In the genomic region with DNA sequence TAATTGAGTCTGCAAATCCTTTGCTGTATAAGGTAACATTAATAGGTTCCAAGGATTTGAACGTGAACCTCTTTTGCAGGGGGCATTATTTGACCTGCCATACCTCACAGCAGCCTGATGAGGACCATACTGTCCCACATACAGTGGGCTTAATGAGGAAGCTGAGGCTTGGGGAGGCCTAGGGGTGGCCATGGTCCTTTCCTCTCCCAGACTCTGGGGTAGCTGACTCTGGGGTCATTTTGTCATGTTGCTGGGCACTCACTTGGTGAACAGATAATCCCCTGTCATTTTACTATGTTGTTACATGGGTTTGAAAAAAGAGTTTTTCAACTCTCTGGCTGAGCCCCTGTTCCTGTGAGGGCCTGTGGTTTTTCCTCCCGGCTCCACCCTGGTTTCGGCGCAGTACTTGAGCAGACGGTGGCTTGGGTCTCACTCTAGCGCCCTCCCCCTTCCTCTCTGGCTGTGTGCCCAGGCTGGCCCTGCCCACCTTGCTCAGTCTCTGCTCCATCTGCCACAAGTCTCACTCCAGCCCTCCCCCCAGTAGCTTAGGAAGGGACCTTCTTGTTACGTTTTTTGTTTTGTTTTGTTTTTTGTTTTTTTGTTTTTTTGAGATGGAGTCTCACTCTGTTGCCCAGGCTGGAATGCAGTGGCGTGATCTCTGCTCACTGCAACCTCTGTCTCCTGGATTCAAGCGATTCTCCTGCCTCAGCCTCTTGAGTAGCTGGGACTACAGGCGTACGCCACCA, we compare ENCODE assay signal across 8 cellular contexts. TPM values are rescaled to one million over a fixed set of nuclear protein-coding genes. Genes with fewer than 3 reads are reported as not detected.
A peak's percentile ranks its signal among the peaks of the same experiment; 100 is the strongest.
DNase-seq lines count a peak whose midpoint lies in the region; ATAC-seq, FAIRE-seq and TF ChIP-seq lines count a peak whose summit lies in the region.

No MANE protein-coding gene starts in this region.

- RAD21 ChIA-PET in GM12878 (lab: Charles Lee; ENCODE audit: unreplicated experiment) = interaction anchor here (0.9 to 11.0 kb wide), 7 partner anchors 10 to 53 kb away, joined by 3 to 200 read pairs (median 51); no protein-coding TSS in a partner anchor

- ATAC-seq in GM21619 (IDR thresholded peaks at IDR 0.05; ENCODE audit: unreplicated experiment) (peak; percentile 30), GM12878 (peak; percentile 58)

- in situ Hi-C loops in GM12878 (cut with MboI) = no loop called here

- H3K27me3 Mint-ChIP-seq in CD8-positive, alpha-beta memory T cell = peaks cover 0 to 4% of the 10 kb centered on the region in 2 donors

- peaks cover 0 to 2% (median 0%) of the 10 kb centered on the region in 5 donors for H3K9me3 Mint-ChIP-seq in CD8-positive, alpha-beta memory T cell

- H3K9me3 ChIP-seq in CD8-positive, alpha-beta memory T cell (ENCODE audit: low read length) = no peaks in the 10 kb centered on the region
- no peaks in the 10 kb centered on the region for H3K9me3 ChIP-seq in SU-DHL-6 (ENCODE audit: insufficient read depth, low read length)
- no peaks in the 10 kb centered on the region for H3K9me3 ChIP-seq in GM12878 (replicated peaks; ENCODE audit: control insufficient read depth, insufficient read depth, low read length)
- no peaks in the 10 kb centered on the region for H3K9me3 ChIP-seq in stomach smooth muscle (ENCODE audit: control insufficient read depth in 2 of 2, low read length in 2 of 2)

- H3K27ac ChIP-seq in CD8-positive, alpha-beta memory T cell (ENCODE audit: low read depth, low read length) = peak overlapping the region; percentile 60
- peak overlapping the region; percentile 67 for H3K27ac ChIP-seq in SU-DHL-6 (ENCODE audit: low read depth, low read length)
- H3K27ac ChIP-seq in GM12878 (ENCODE audit: control insufficient read depth, insufficient read depth) = peak overlapping the region; percentile 99
- peak overlapping the region; percentile 24 for H3K27ac ChIP-seq in stomach smooth muscle (ENCODE audit: low read length)

- 0 out of 2 replicates have a peak, but pooled peaks have one; percentile 1 for TF ChIP-seq RAD21 in GM12878 (IDR thresholded peaks at IDR 0.05; ENCODE audit: insufficient read depth, low read depth, low read length)

- H3K9ac ChIP-seq in SU-DHL-6 (ENCODE audit: low read length) (0 out of 2 replicates have a peak overlapping the region, but pooled peaks have one; percentile 5), GM12878 (ENCODE audit: control insufficient read depth, insufficient read depth, low read length) (peak overlapping the region; percentile 91), stomach smooth muscle (ENCODE audit: low read length in 2 of 2) (no peak overlapping the region)

- H3K4me1 ChIP-seq in CD8-positive, alpha-beta memory T cell (ENCODE audit: insufficient read depth, low read length) = peaks cover 92% of the 10 kb centered on the region
- H3K4me1 ChIP-seq in GM12878 (ENCODE audit: control insufficient read depth, insufficient read depth, low read length) = peaks cover 83% of the 10 kb centered on the region
- H3K4me1 ChIP-seq in stomach smooth muscle (ENCODE audit: control insufficient read depth, insufficient read depth, low read length) = peaks cover 34% of the 10 kb centered on the region

- H2AFZ ChIP-seq in SU-DHL-6 (ENCODE audit: low read depth, low read length, severe bottlenecking) (no peak overlapping the region), GM12878 (ENCODE audit: control insufficient read depth, low read depth, low read length) (no peak overlapping the region)

- POLR2A ChIA-PET in CD8-positive, alpha-beta memory T cell (lab: Charles Lee) = interaction anchor here (0.9 to 2.9 kb wide), 8 partner anchors 9 to 266 kb away, joined by 3 to 30 read pairs (median 4); a partner anchor contains a TSS
- POLR2A ChIA-PET in GM12878 (lab: Charles Lee) = interaction anchor here (0.6 to 27.0 kb wide), 4 partner anchors 12 to 184 kb away, joined by 4 to 545 read pairs (median 138); no protein-coding TSS in a partner anchor

- peak; percentile 39; the same call in 1 of the 2 replicates for TF ChIP-seq POLR2A in GM12878 (IDR thresholded peaks at IDR 0.05; ENCODE audit: low read depth, low read length)

- H3K36me3 ChIP-seq in CD8-positive, alpha-beta memory T cell (ENCODE audit: insufficient read depth, low read length) = no peaks in the 10 kb centered on the region
- no peaks in the 10 kb centered on the region for H3K36me3 ChIP-seq in SU-DHL-6 (ENCODE audit: low read length)
- peaks cover 2 to 15% of the 10 kb centered on the region in 2 experiments; a peak in 3 of 4 replicates for H3K36me3 ChIP-seq in GM12878 (ENCODE audit: control insufficient read depth in 2 of 2, insufficient read depth in 2 of 2, low read length in 1 of 2)
- H3K36me3 ChIP-seq in stomach smooth muscle (ENCODE audit: control insufficient read depth in 2 of 2, insufficient read depth in 2 of 2, low read length in 2 of 2) = peaks cover 0 to 2% of the 10 kb centered on the region in 2 donors

- H3K4me3 Mint-ChIP-seq in CD8-positive, alpha-beta memory T cell = peak overlapping the region; percentile 70 to 92 (median 85)

- H3K4me1 Mint-ChIP-seq in CD8-positive, alpha-beta memory T cell = peaks cover 83 to 94% (median 93%) of the 10 kb centered on the region in 3 donors

- H3F3A ChIP-seq in SU-DHL-6 (ENCODE audit: insufficient read depth) = 0 out of 2 replicates have a peak, but pooled peaks cover 8% of the 10 kb centered on the region

- H3K9me2 ChIP-seq in SU-DHL-6 (replicated peaks; ENCODE audit: insufficient read depth, low read length) = no peaks in the 10 kb centered on the region

- peak; percentile 49 to 59; a peak in 2 of 4 replicates for TF ChIP-seq EP300 in GM12878 (IDR thresholded peaks at IDR 0.05; ENCODE audit: borderline replicate concordance in 1 of 2, control insufficient read depth in 1 of 2, low read depth in 2 of 2, low read length in 2 of 2)

- peak; percentile 69 to 91 (median 86) for DNase-seq in CD8-positive, alpha-beta memory T cell
- DNase-seq in NCI-H1105 treated with DMSO at 0.1 percent for 48 hours (lab: John Stamatoyannopoulos, UW) = peak; percentile 81
- peak; percentile 91 for DNase-seq in GM12878 (ENCODE audit: low read depth, low spot score)
- DNase-seq in lung microvascular endothelial cell (ENCODE audit: low read depth in 2 of 2) = peak; percentile 72 to 88
- no peak for DNase-seq in putamen (ENCODE audit: low spot score)

- FAIRE-seq in GM12878 (lab: Jason Lieb, UNC) = no peak

- CTCF ChIA-PET in CD8-positive, alpha-beta memory T cell (lab: Charles Lee) = interaction anchor here (0.9 to 6.5 kb wide), 11 partner anchors 8 to 73 kb away, joined by 3 to 48 read pairs (median 5); no protein-coding TSS in a partner anchor
- CTCF ChIA-PET in GM12878 (lab: Yijun Ruan, JAX) = interaction anchor here (1.0 to 7.9 kb wide), 12 partner anchors 10 to 54 kb away, joined by 3 to 64 read pairs (median 18); no protein-coding TSS in a partner anchor

- TF ChIP-seq CTCF in SU-DHL-6 (IDR thresholded peaks at IDR 0.05; ENCODE audit: insufficient read depth, low read length, poor library complexity, severe bottlenecking) = no peak
- no peak for TF ChIP-seq CTCF in GM12878 (IDR thresholded peaks at IDR 0.05 in 2 of 3, conservative IDR thresholded peaks at IDR 0.05 in 1 of 3; ENCODE audit: control insufficient read depth in 2 of 3, extremely low read depth in 1 of 3, insufficient read depth in 1 of 3, low read depth in 3 of 3, low read length in 3 of 3)

- H3K36me3 Mint-ChIP-seq in CD8-positive, alpha-beta memory T cell = peaks cover 0 to 5% (median 4%) of the 10 kb centered on the region in 3 donors

- peak overlapping the region; percentile 47 for H3K4me3 ChIP-seq in CD8-positive, alpha-beta memory T cell (ENCODE audit: low read length)
- H3K4me3 ChIP-seq in SU-DHL-6 (ENCODE audit: insufficient read depth, low read length, poor library complexity, severe bottlenecking) (no peak overlapping the region), GM12878 (peak overlapping the region; percentile 42; the same call in 1 of the 2 replicates), stomach smooth muscle (ENCODE audit: low read length in 2 of 2) (peak overlapping the region in 1 of 2 donors; percentile 3)

- TSS peak; percentile 51 for BruUV-seq in GM12878 (replicated peaks; lab: Mats Ljungman, UMichigan)

- H3K4me2 ChIP-seq in SU-DHL-6 (ENCODE audit: low read depth, low read length, poor library complexity, severe bottlenecking) (peak overlapping the region; percentile 34), GM12878 (ENCODE audit: control insufficient read depth, insufficient read depth) (peak overlapping the region; percentile 89)

- no peaks in the 10 kb centered on the region for H3K79me2 ChIP-seq in SU-DHL-6 (ENCODE audit: insufficient read depth, low read length)
- H3K79me2 ChIP-seq in GM12878 (ENCODE audit: control insufficient read depth, insufficient read depth, low read length) = peaks cover 74% of the 10 kb centered on the region

- intact Hi-C loops in GM12878 (cut with micrococcal nuclease; ENCODE audit: unreplicated experiment) = loop anchor here (1.0 to 10.0 kb wide), 8 partner anchors 11 to 451 kb away; a partner anchor contains a TSS

- 29% methylated on average over 11 of the region's 11 CpGs for WGBS in GM12878 (ENCODE audit: insufficient coverage, insufficient replicate concordance, low lambda C conversion rate, missing lambda C conversion rate)

- H3K27ac Mint-ChIP-seq in CD8-positive, alpha-beta memory T cell = peak overlapping the region; percentile 91 to 100 (median 96)

- SMC1A ChIA-PET in GM12878 (lab: Charles Lee; ENCODE audit: uncharacterized antibody, unreplicated experiment) = interaction anchor here (1.0 to 28.2 kb wide), 6 partner anchors 14 to 81 kb away, joined by 3 to 816 read pairs (median 6); a partner anchor contains a TSS

- no peaks in the 10 kb centered on the region for H4K20me1 ChIP-seq in SU-DHL-6 (ENCODE audit: low read depth, low read length)
- no peaks in the 10 kb centered on the region for H4K20me1 ChIP-seq in GM12878 (ENCODE audit: control insufficient read depth, insufficient read depth)

- no peaks in the 10 kb centered on the region for H3K27me3 ChIP-seq in CD8-positive, alpha-beta memory T cell (ENCODE audit: insufficient read depth, low read length, poor library complexity, severe bottlenecking)
- H3K27me3 ChIP-seq in SU-DHL-6 (ENCODE audit: low read length) (no peaks in the 10 kb centered on the region), GM12878 (replicated peaks in 1 of 2; ENCODE audit: control insufficient read depth in 2 of 2, insufficient read depth in 2 of 2, low read length in 1 of 2) (no peaks in the 10 kb centered on the region), stomach smooth muscle (ENCODE audit: control insufficient read depth in 1 of 2, insufficient read depth in 2 of 2, low read length in 2 of 2) (no peaks in the 10 kb centered on the region)

RNA-seq across cellular contexts. Expression of a gene that starts 21.0 kb away (rescaled TPM):
- total RNA-seq in CD8-positive, alpha-beta memory T cell = 10 to 100 TPM; 41.0 to 46.9 TPM
- polyA plus RNA-seq in CD8-positive, alpha-beta memory T cell = 61.4 TPM
- 373 and 420 TPM in 2 replicates for total RNA-seq in GM12878 (2013; cell fraction: nucleolus; rRNA removed)
- 37.9 and 42.8 TPM in 2 replicates for total RNA-seq in GM12878 (2014; rRNA removed)
- total RNA-seq in GM12878 (2014; rRNA removed; fragmentation: Illumina TruSeq; extraction: Trizol) = 24.0 and 24.1 TPM in 2 replicates
- 54.0 and 62.3 TPM in 2 replicates for total RNA-seq in GM12878 (2021)
- polyA plus RNA-seq in GM12878 (2011; ENCODE audit: low read depth) = 10.5 TPM
- polyA plus RNA-seq in GM12878 (2011; rRNA removed) = 30.8 and 46.4 TPM in 2 replicates
- 45.8 and 56.6 TPM in 2 replicates for polyA plus RNA-seq in GM12878 (2011; cell fraction: cytosol; rRNA removed)
- polyA plus RNA-seq in GM12878 (2011; cell fraction: nucleus; rRNA removed) = 403 and 492 TPM in 2 replicates
- 19.7 and 20.5 TPM in 2 replicates for polyA plus RNA-seq in GM12878 (2012)
- polyA plus RNA-seq in GM12878 (2014; fragmentation: Illumina TruSeq; extraction: Trizol) = 20.4 and 27.4 TPM in 2 replicates
- polyA plus RNA-seq in GM12878 (2014; fragmentation: Nextera tagmentation; extraction: Ambion mirVana) = 1 to 10 TPM; 4.7 to 6.2 TPM
- 32.7 and 40.3 TPM in 2 replicates for polyA plus RNA-seq in GM12878 (2014; rRNA removed)
- 10 to 100 TPM; 41.1 to 45.9 TPM for polyA plus RNA-seq in GM12878 (2016; fragmentation: Nextera tagmentation; extraction: Ambion mirVana)
- 220 and 303 TPM in 2 replicates for polyA minus RNA-seq in GM12878 (2011; rRNA and poly(A)+ RNA removed)
- 32.1 and 33.5 TPM in 2 replicates for polyA minus RNA-seq in GM12878 (2011; cell fraction: cytosol; rRNA and poly(A)+ RNA removed)
- 290 and 381 TPM in 2 replicates for polyA minus RNA-seq in GM12878 (2011; cell fraction: nucleus; rRNA and poly(A)+ RNA removed)
- total RNA-seq in lung microvascular endothelial cell = 14.2 and 18.5 TPM in 2 replicates

Comparison
In these comparisons a context has a peak if more than half of its experiments do, and no peak if none do; other contexts are left out.
1. H3K27ac ChIP-seq: peak in every context shown above with its lines; median percentile 99 in GM12878; 67 in SU-DHL-6; 60 in CD8-positive, alpha-beta memory T cell; 24 in stomach smooth muscle.
2. H3K9ac ChIP-seq: peak in SU-DHL-6 (single experiment) and GM12878 (single experiment); none in stomach smooth muscle (0 of 2).